In the genomic region with DNA sequence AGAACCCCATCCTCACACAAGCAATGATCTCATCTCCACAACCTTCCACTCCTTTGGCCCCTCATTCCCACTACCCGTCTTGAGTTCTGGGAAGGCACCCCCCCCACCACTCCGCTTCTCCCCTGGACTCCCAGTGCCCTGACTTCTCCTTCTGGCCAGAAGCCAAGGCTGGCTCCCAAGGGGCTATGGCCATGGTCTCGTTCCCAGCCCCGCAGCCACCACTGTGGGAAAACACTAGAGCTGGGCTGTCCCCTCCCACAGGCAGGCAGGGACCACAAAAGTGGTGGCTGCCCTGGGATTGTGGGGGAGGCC, we compare ENCODE assay signal across 9 cellular contexts. TPM values are rescaled to one million over a fixed set of nuclear protein-coding genes. Genes with fewer than 3 reads are reported as not detected.
A peak's percentile ranks its signal among the peaks of the same experiment; 100 is the strongest.
DNase-seq lines count a peak whose midpoint lies in the region; ATAC-seq and TF ChIP-seq lines count a peak whose summit lies in the region.
"Had no signal": no experiment of that assay in that cellular context is flagged by ENCODE, and none has a peak within 500 bp of the region (broad histone marks: within the 10 kb centered on the region; RNA-seq: fewer than 3 reads in every experiment).

No MANE protein-coding gene starts in this region.

- H3K4me3 Mint-ChIP-seq in effector memory CD8-positive, alpha-beta T cell = peak overlapping the region; percentile 77 to 94
- peak overlapping the region; percentile 91 for H3K4me3 Mint-ChIP-seq in neural progenitor cell

- no peak for ATAC-seq in effector memory CD8-positive, alpha-beta T cell (replicated peaks)
- ATAC-seq in GM19328 (IDR thresholded peaks at IDR 0.05; ENCODE audit: unreplicated experiment) (no peak), HG02588 (IDR thresholded peaks at IDR 0.05; ENCODE audit: unreplicated experiment) (no peak)

- no peaks in the 10 kb centered on the region for H3K27me3 Mint-ChIP-seq in effector memory CD8-positive, alpha-beta T cell
- H3K27me3 Mint-ChIP-seq in neural progenitor cell (ENCODE audit: insufficient read depth, low read depth) = peaks cover 10% of the 10 kb centered on the region

- H3K27ac Mint-ChIP-seq in effector memory CD8-positive, alpha-beta T cell = peak overlapping the region; percentile 24 to 38
- no peak overlapping the region for H3K27ac Mint-ChIP-seq in neural progenitor cell

- peaks cover 39% of the 10 kb centered on the region for H3F3A ChIP-seq in neural progenitor cell (ENCODE audit: low read depth)

- H3K9ac ChIP-seq in neural progenitor cell = no peak overlapping the region
- H3K9ac ChIP-seq: KMS-11 had no signal

- TF ChIP-seq EP300 in Ishikawa (IDR thresholded peaks at IDR 0.05; ENCODE audit: borderline replicate concordance) = no peak

- H2AFZ ChIP-seq in neural progenitor cell (replicated peaks) = no peak overlapping the region

- H3K36me3 Mint-ChIP-seq in effector memory CD8-positive, alpha-beta T cell (ENCODE audit: insufficient read depth) = peaks cover 53% of the 10 kb centered on the region
- H3K36me3 Mint-ChIP-seq in neural progenitor cell = peaks cover 15% of the 10 kb centered on the region

- no peak overlapping the region for H3K4me2 ChIP-seq in neural progenitor cell

- H3K79me2 ChIP-seq in neural progenitor cell (ENCODE audit: low read depth) = peaks cover 37% of the 10 kb centered on the region

- H3K4me1 ChIP-seq in neural progenitor cell = peaks cover 10% of the 10 kb centered on the region

- POLR2A ChIA-PET in AG04450 (lab: Yijun Ruan, JAX) = no interaction called here

- H3K4me1 Mint-ChIP-seq in effector memory CD8-positive, alpha-beta T cell (ENCODE audit: low read depth in 2 of 2) = peaks cover 35 to 41% of the 10 kb centered on the region in 2 donors
- H3K4me1 Mint-ChIP-seq in neural progenitor cell = peaks cover 32% of the 10 kb centered on the region

- TF ChIP-seq CTCF in AG04450 (IDR thresholded peaks at IDR 0.05; ENCODE audit: low read depth, low read length) (no peak), neural progenitor cell (IDR thresholded peaks at IDR 0.05) (no peak)

- TF ChIP-seq RAD21 in Ishikawa (IDR thresholded peaks at IDR 0.05; ENCODE audit: low read depth) = no peak

- no peaks in the 10 kb centered on the region for H3K36me3 ChIP-seq in neural progenitor cell

- H3K9me3 Mint-ChIP-seq in effector memory CD8-positive, alpha-beta T cell = no peaks in the 10 kb centered on the region
- H3K9me3 Mint-ChIP-seq in neural progenitor cell = no peaks in the 10 kb centered on the region

- peak overlapping the region; percentile 21 for H3K27ac ChIP-seq in AG04450 (ENCODE audit: low read depth, low read length)
- no peak overlapping the region for H3K27ac ChIP-seq in neural progenitor cell

- no peaks in the 10 kb centered on the region for H3K27me3 ChIP-seq in AG04450 (ENCODE audit: control insufficient read depth, insufficient read depth, low read length)
- no peaks in the 10 kb centered on the region for H3K27me3 ChIP-seq in neural progenitor cell

- H3K4me3 ChIP-seq in AG04450 (ENCODE audit: low read depth, low read length) (no peak overlapping the region), neural progenitor cell (no peak overlapping the region)

- DNase-seq in AG04450 (ENCODE audit: low read depth, low spot score) (no peak), neural progenitor cell (ENCODE audit: low spot score) (no peak), glomerular visceral epithelial cell (ENCODE audit: extremely low spot score) (no peak), AG08396 (ENCODE audit: low spot score) (no peak)
- DNase-seq in effector memory CD8-positive, alpha-beta T cell = no peak

- H3K9me3 ChIP-seq in AG04450 (ENCODE audit: control insufficient read depth, insufficient read depth, low read length) (no peaks in the 10 kb centered on the region; the same call in 1 of the 2 replicates), neural progenitor cell (ENCODE audit: low read depth) (no peaks in the 10 kb centered on the region)

- CTCF ChIA-PET in AG04450 (lab: Charles Lee) = interaction anchor here (1.8 to 4.6 kb wide), 6 partner anchors 9 to 253 kb away, joined by 7 to 60 read pairs (median 27); partner anchors contain the start of gene ANKRD36

- peaks cover 57% of the 10 kb centered on the region for H4K20me1 ChIP-seq in neural progenitor cell (ENCODE audit: low read depth)

TF ChIP-seq in Ishikawa, 13 proteins besides CTCF, POLR2A, EP300 and RAD21:
- TF ChIP-seq NFIC (IDR thresholded peaks at IDR 0.05) (0 out of 2 replicates have a peak, but pooled peaks have one; percentile 14), YY1 (IDR thresholded peaks at IDR 0.05; ENCODE audit: low read depth) (no peak)

RNA-seq across cellular contexts. Expression of gene ANKRD39, which starts 1.5 kb away (rescaled TPM):
- polyA plus RNA-seq in AG04450 (2011; rRNA removed) = 3.8 and 6.7 TPM in 2 replicates
- polyA minus RNA-seq in AG04450 (2011; rRNA and poly(A)+ RNA removed) = 2.2 and 3.6 TPM in 2 replicates
- 4.0 and 17.3 TPM in 2 replicates for total RNA-seq in neural progenitor cell (ENCODE audit: low replicate concordance)

RNA-seq across cellular contexts. Expression of gene SEMA4C, which starts 10.6 kb away (rescaled TPM):
- 16.8 and 21.4 TPM in 2 replicates for polyA plus RNA-seq in AG04450 (2011; rRNA removed)
- 36.1 and 51.0 TPM in 2 replicates for polyA minus RNA-seq in AG04450 (2011; rRNA and poly(A)+ RNA removed)
- 39.1 and 103 TPM in 2 replicates for total RNA-seq in neural progenitor cell (ENCODE audit: low replicate concordance)

RNA-seq across cellular contexts. Expression of gene ANKRD23, which starts 15.5 kb away (rescaled TPM):
- 0.46 and 0.81 TPM in 2 replicates for polyA plus RNA-seq in AG04450 (2011; rRNA removed)
- polyA minus RNA-seq in AG04450 (2011; rRNA and poly(A)+ RNA removed) = 0.74 and 2.0 TPM in 2 replicates
- 10.8 and 11.4 TPM in 2 replicates for total RNA-seq in neural progenitor cell (ENCODE audit: low replicate concordance)

RNA-seq across cellular contexts. Expression of gene CNNM3, which starts 43.2 kb away (rescaled TPM):
- polyA plus RNA-seq in AG04450 (2011; rRNA removed) = 5.1 and 7.1 TPM in 2 replicates
- polyA minus RNA-seq in AG04450 (2011; rRNA and poly(A)+ RNA removed) = 12.1 and 26.8 TPM in 2 replicates
- 11.1 and 20.2 TPM in 2 replicates for total RNA-seq in neural progenitor cell (ENCODE audit: low replicate concordance)
